Comparison of ENCODE assay signal across 23 cellular contexts in the genomic region with DNA sequence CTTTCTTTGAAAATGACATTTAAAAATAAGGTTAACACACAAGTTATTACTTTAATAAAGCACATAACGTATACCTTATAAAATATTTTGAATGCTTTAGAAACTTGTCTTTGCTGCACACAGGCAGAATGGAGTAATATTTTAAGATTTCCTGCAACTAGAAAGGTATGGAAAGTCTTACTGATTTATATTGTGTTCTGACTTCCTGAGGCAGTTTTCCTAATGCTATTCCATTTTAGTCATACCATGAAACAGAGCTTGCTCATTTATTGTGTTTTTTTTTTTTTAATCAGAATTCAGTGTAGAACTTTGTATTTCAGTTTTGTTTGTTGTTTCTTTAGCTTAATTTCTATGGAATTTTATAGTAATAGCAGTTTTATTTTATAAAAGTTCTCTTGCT.
A peak's percentile ranks its signal among the peaks of the same experiment; 100 is the strongest.
DNase-seq lines count a peak whose midpoint lies in the region; ATAC-seq, FAIRE-seq and TF ChIP-seq lines count a peak whose summit lies in the region.
"Had no signal": no experiment of that assay in that cellular context is flagged by ENCODE, and none has a peak within 500 bp of the region (broad histone marks: within the 10 kb centered on the region; RNA-seq: fewer than 3 reads in every experiment).

No MANE protein-coding gene starts in this region.

- H3K36me3 ChIP-seq in GM23248 (ENCODE audit: low read depth) (no peaks in the 10 kb centered on the region), kidney (ENCODE audit: control insufficient read depth in 1 of 2, insufficient read depth in 2 of 2, low read length in 2 of 2) (no peaks in the 10 kb centered on the region)
- H3K36me3 ChIP-seq: sigmoid colon, uterus had no signal

- POLR2A ChIA-PET in T-cell (lab: Charles Lee): interaction anchor here in 1 of 2 donors (0.8 kb wide), 1 partner anchor 64 kb away, joined by 4 read pairs; no protein-coding TSS in a partner anchor

- no peak for DNase-seq in activated naive CD4-positive, alpha-beta T cell treated with anti-CD3 and anti-CD28 coated beads, Interleukin-2, amount 10 ng/mL, durations not matched to agents 7 days and 5 days
- DNase-seq in GM23248: peak; percentile 62
- DNase-seq in T-cell: no peak
- DNase-seq in kidney: no peak
- no peak for DNase-seq in NCI-H2029 (lab: John Stamatoyannopoulos, UW)
- no peak for DNase-seq in NCI-H1930 (lab: John Stamatoyannopoulos, UW)
- no peak for DNase-seq in midbrain (lab: John Stamatoyannopoulos, UW)
- DNase-seq: ACHN; activated CD4-positive, CD25-positive, alpha-beta regulatory T cell; amniotic stem cell; C1 segment of cervical spinal cord; cortex of kidney; NCI-H1417; NCI-H510A; nephron progenitor cell; NK-92 treated with Interleukin-12 subunit alpha and Interleukin-12 subunit beta, amount 100 ng/mL, for 24 hours; sigmoid colon; T1000; uterus had no signal

- H3F3A ChIP-seq in GM23248 (ENCODE audit: insufficient read depth): peaks cover 37% of the 10 kb centered on the region

- FAIRE-seq in kidney (lab: Jason Lieb, UNC): peak; percentile 59
- FAIRE-seq: endometrium, H1 had no signal

- H3K9ac ChIP-seq in GM23248 (peak overlapping the region; percentile 35; the same call in 1 of the 2 replicates), kidney (ENCODE audit: low read length in 2 of 2) (no peak overlapping the region)

- H3K4me1 ChIP-seq in GM23248 (ENCODE audit: insufficient read depth) (peaks cover 43% of the 10 kb centered on the region), kidney (ENCODE audit: control insufficient read depth in 1 of 2, insufficient read depth in 1 of 2, low read depth in 1 of 2, low read length in 2 of 2) (no peaks in the 10 kb centered on the region)
- H3K4me1 ChIP-seq: sigmoid colon, uterus had no signal

- H3K36me3 Mint-ChIP-seq in activated naive CD4-positive, alpha-beta T cell treated with anti-CD3 and anti-CD28 coated beads, Interleukin-2, amount 50 U/mL, for 24 hours: no peaks in the 10 kb centered on the region
- H3K36me3 Mint-ChIP-seq in activated naive CD4-positive, alpha-beta T cell treated with anti-CD3 and anti-CD28 coated beads, Interleukin-2, amount 10 ng/mL, durations not matched to agents 7 days and 5 days: peaks cover 3% of the 10 kb centered on the region
- H3K36me3 Mint-ChIP-seq in T-cell: no peaks in the 10 kb centered on the region

- H3K4me2 ChIP-seq in GM23248 (ENCODE audit: unreplicated experiment): peak overlapping the region; percentile 50

- H3K27me3 ChIP-seq in GM23248 (replicated peaks; ENCODE audit: insufficient read depth): no peaks in the 10 kb centered on the region
- H3K27me3 ChIP-seq: sigmoid colon, uterus had no signal

- H3K9me3 Mint-ChIP-seq in activated naive CD4-positive, alpha-beta T cell treated with anti-CD3 and anti-CD28 coated beads, Interleukin-2, amount 50 U/mL, for 24 hours: no peaks in the 10 kb centered on the region
- no peaks in the 10 kb centered on the region for H3K9me3 Mint-ChIP-seq in activated naive CD4-positive, alpha-beta T cell treated with anti-CD3 and anti-CD28 coated beads, Interleukin-2, amount 10 ng/mL, durations not matched to agents 7 days and 5 days
- no peaks in the 10 kb centered on the region for H3K9me3 Mint-ChIP-seq in T-cell
- H3K9me3 Mint-ChIP-seq: nephron progenitor cell had no signal

- H4K20me1 ChIP-seq in GM23248 (ENCODE audit: insufficient read depth): no peaks in the 10 kb centered on the region

- intact Hi-C loops in kidney (cut with DNase I): no loop called here

- peak overlapping the region; percentile 63 for H3K27ac Mint-ChIP-seq in activated naive CD4-positive, alpha-beta T cell treated with anti-CD3 and anti-CD28 coated beads, Interleukin-2, amount 50 U/mL, for 24 hours
- H3K27ac Mint-ChIP-seq in activated naive CD4-positive, alpha-beta T cell treated with anti-CD3 and anti-CD28 coated beads, Interleukin-2, amount 10 ng/mL, durations not matched to agents 7 days and 5 days: no peak overlapping the region
- H3K27ac Mint-ChIP-seq in T-cell: peak overlapping the region; percentile 13 to 74
- H3K27ac Mint-ChIP-seq: nephron progenitor cell had no signal

- TF ChIP-seq CTCF in kidney (IDR thresholded peaks at IDR 0.05; ENCODE audit: borderline replicate concordance, extremely low read depth, insufficient read depth): no peak

- no peak overlapping the region for H3K4me3 Mint-ChIP-seq in activated naive CD4-positive, alpha-beta T cell treated with anti-CD3 and anti-CD28 coated beads, Interleukin-2, amount 50 U/mL, for 24 hours
- no peak overlapping the region for H3K4me3 Mint-ChIP-seq in activated naive CD4-positive, alpha-beta T cell treated with anti-CD3 and anti-CD28 coated beads, Interleukin-2, amount 10 ng/mL, durations not matched to agents 7 days and 5 days
- no peak overlapping the region for H3K4me3 Mint-ChIP-seq in T-cell
- H3K4me3 Mint-ChIP-seq: nephron progenitor cell had no signal

- in situ Hi-C loops in GM23248 (cut with MboI): no loop called here

- CTCF ChIA-PET in activated naive CD4-positive, alpha-beta T cell treated with anti-CD3 and anti-CD28 coated beads, Interleukin-2, amount 10 ng/mL, durations not matched to agents 7 days and 5 days (lab: Charles Lee): interaction anchor here (2.1 kb wide), 1 partner anchor 39 kb away, joined by 8 read pairs; no protein-coding TSS in a partner anchor
- CTCF ChIA-PET in T-cell (lab: Charles Lee): no interaction called here

- H2AFZ ChIP-seq in GM23248: peak overlapping the region; percentile 20; the same call in 1 of the 2 replicates

- H3K9me2 ChIP-seq in GM23248 (ENCODE audit: insufficient read depth): 0 out of 2 replicates have a peak, but pooled peaks cover 4% of the 10 kb centered on the region

- WGBS in GM23248 (ENCODE audit: low coverage in 1 of 2, low lambda C conversion rate in 2 of 2, missing lambda C conversion rate in 2 of 2), 2 experiments: 5 to 7% methylated on average over 1 of the region's 1 CpG

- H3K27ac ChIP-seq in GM23248 (peak overlapping the region; percentile 83), kidney (ENCODE audit: low read depth in 2 of 2, low read length in 2 of 2) (no peak overlapping the region)
- H3K27ac ChIP-seq: sigmoid colon had no signal

- no peaks in the 10 kb centered on the region for H3K79me2 ChIP-seq in GM23248 (ENCODE audit: insufficient read depth)

- peak overlapping the region; percentile 12; the same call in 1 of the 2 replicates for H3K4me3 ChIP-seq in GM23248
- no peak overlapping the region for H3K4me3 ChIP-seq in kidney (ENCODE audit: low read length in 2 of 2)
- H3K4me3 ChIP-seq: sigmoid colon, uterus had no signal

- H3K27me3 Mint-ChIP-seq in activated naive CD4-positive, alpha-beta T cell treated with anti-CD3 and anti-CD28 coated beads, Interleukin-2, amount 50 U/mL, for 24 hours: no peaks in the 10 kb centered on the region
- H3K27me3 Mint-ChIP-seq in activated naive CD4-positive, alpha-beta T cell treated with anti-CD3 and anti-CD28 coated beads, Interleukin-2, amount 10 ng/mL, durations not matched to agents 7 days and 5 days: no peaks in the 10 kb centered on the region
- H3K27me3 Mint-ChIP-seq in T-cell: no peaks in the 10 kb centered on the region

- H3K9me3 ChIP-seq in GM23248 (ENCODE audit: low read depth) (no peaks in the 10 kb centered on the region), kidney (ENCODE audit: control insufficient read depth in 1 of 2, low read length in 2 of 2) (no peaks in the 10 kb centered on the region)
- H3K9me3 ChIP-seq: sigmoid colon, uterus had no signal

- ATAC-seq in T-cell (replicated peaks in 1 of 4): no peak
- ATAC-seq: left lobe of liver had no signal

- peaks cover 54% of the 10 kb centered on the region for H3K4me1 Mint-ChIP-seq in activated naive CD4-positive, alpha-beta T cell treated with anti-CD3 and anti-CD28 coated beads, Interleukin-2, amount 50 U/mL, for 24 hours
- H3K4me1 Mint-ChIP-seq in activated naive CD4-positive, alpha-beta T cell treated with anti-CD3 and anti-CD28 coated beads, Interleukin-2, amount 10 ng/mL, durations not matched to agents 7 days and 5 days: peaks cover 52% of the 10 kb centered on the region
- peaks cover 22 to 26% (median 26%) of the 10 kb centered on the region in 3 donors for H3K4me1 Mint-ChIP-seq in T-cell
